18 cellular contexts compared by ENCODE assay signal in the genomic region with DNA sequence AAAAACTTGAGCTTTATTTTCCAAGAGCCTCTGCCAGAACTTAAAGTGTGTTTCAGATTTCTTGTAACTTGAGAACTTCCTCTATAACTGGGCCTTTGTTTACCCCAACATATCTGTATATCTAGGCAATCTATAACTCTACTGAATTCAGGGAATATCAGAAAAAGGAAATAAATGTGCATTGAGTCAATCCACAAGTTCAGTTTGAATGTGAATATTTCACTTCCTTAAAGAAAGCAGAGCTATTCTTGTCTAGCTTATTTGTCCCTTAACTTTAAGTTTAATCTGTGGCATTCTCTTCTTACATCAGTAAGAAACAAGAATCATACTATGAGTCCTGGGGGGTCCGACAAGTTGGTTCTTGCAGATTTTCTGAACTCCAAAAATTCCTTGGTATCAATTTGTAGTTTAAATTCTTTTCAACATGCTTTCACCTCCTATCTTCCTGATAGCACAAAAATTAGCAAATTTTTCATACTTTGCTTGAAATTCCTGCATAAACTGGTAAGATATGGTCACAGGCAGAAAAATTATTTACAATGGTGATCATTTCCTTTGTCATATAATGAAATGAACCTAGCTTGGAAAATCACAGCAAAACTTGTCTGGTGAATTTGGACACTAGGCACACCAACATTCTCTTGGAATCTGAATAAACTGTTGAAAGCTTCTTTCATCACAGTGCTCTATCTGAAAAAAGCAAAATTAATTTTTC. TPM values are rescaled to one million over a fixed set of nuclear protein-coding genes. Genes with fewer than 3 reads are reported as not detected.
DNase-seq lines count a peak whose midpoint lies in the region; ATAC-seq and TF ChIP-seq lines count a peak whose summit lies in the region.
"Had no signal": no experiment of that assay in that cellular context is flagged by ENCODE, and none has a peak within 500 bp of the region (broad histone marks: within the 10 kb centered on the region; RNA-seq: fewer than 3 reads in every experiment).

No MANE protein-coding gene starts in this region.

- ATAC-seq in GM18868 (IDR thresholded peaks at IDR 0.05; ENCODE audit: unreplicated experiment) (peak; percentile 63), GM21717 (IDR thresholded peaks at IDR 0.05; ENCODE audit: unreplicated experiment) (peak; percentile 46), HG03103 (IDR thresholded peaks at IDR 0.05; ENCODE audit: low read depth, unreplicated experiment) (peak; percentile 45), heart left ventricle (no peak), HG03457 (IDR thresholded peaks at IDR 0.05; ENCODE audit: unreplicated experiment) (no peak)
- ATAC-seq: left lung, WTC11 had no signal

- H3K27me3 ChIP-seq in heart left ventricle, result no peaks in the 10 kb centered on the region
- H3K27me3 ChIP-seq: left lung had no signal

- H3K27ac ChIP-seq in heart left ventricle, result no peak overlapping the region
- H3K27ac ChIP-seq: left lung, skin epidermis had no signal

- H3K4me3 ChIP-seq in heart left ventricle, result no peak overlapping the region
- H3K4me3 ChIP-seq: left lung, skin epidermis had no signal

- H3K27me3 Mint-ChIP-seq in dendritic cell treated with granulocyte-macrophage colony-stimulating factor and Interleukin-4, amounts not matched to agents 40 ng/mL and 50 ng/mL, for 4 days, result no peaks in the 10 kb centered on the region
- no peaks in the 10 kb centered on the region for H3K27me3 Mint-ChIP-seq in activated T-cell treated with anti-CD3 and anti-CD28 coated beads, Interleukin-2, amount 50 U/mL, for 24 hours
- H3K27me3 Mint-ChIP-seq: activated naive CD4-positive, alpha-beta T cell treated with anti-CD3 and anti-CD28 coated beads, Interleukin-2, amount 50 U/mL, for 24 hours had no signal

- peak overlapping the region; percentile 80 for H3K27ac Mint-ChIP-seq in dendritic cell treated with granulocyte-macrophage colony-stimulating factor and Interleukin-4, amounts not matched to agents 40 ng/mL and 50 ng/mL, for 4 days
- H3K27ac Mint-ChIP-seq in activated T-cell treated with anti-CD3 and anti-CD28 coated beads, Interleukin-2, amount 50 U/mL, for 24 hours, result no peak overlapping the region
- H3K27ac Mint-ChIP-seq: activated naive CD4-positive, alpha-beta T cell treated with anti-CD3 and anti-CD28 coated beads, Interleukin-2, amount 50 U/mL, for 24 hours; H9; WTC11 had no signal

- intact Hi-C loops in dendritic cell treated with granulocyte-macrophage colony-stimulating factor and Interleukin-4, amounts not matched to agents 40 ng/mL and 50 ng/mL, for 4 days (cut with micrococcal nuclease), result loop anchor here (2.0 kb wide), 1 partner anchor 33 kb away; no protein-coding TSS in a partner anchor
- intact Hi-C loops in heart left ventricle (cut with DNase I), result no loop called here

- 73 to 91% (median 84%) methylated on average over 1 of the region's 1 CpG for WGBS in heart left ventricle, 4 donors

- no peak for TF ChIP-seq POLR2A in heart left ventricle (IDR thresholded peaks at IDR 0.05)

- peaks cover 29% of the 10 kb centered on the region for H3K4me1 Mint-ChIP-seq in dendritic cell treated with granulocyte-macrophage colony-stimulating factor and Interleukin-4, amounts not matched to agents 40 ng/mL and 50 ng/mL, for 4 days (ENCODE audit: low read depth)
- H3K4me1 Mint-ChIP-seq in activated T-cell treated with anti-CD3 and anti-CD28 coated beads, Interleukin-2, amount 50 U/mL, for 24 hours (ENCODE audit: low read depth), result peaks cover 40% of the 10 kb centered on the region
- H3K4me1 Mint-ChIP-seq: WTC11 had no signal

- no peak for DNase-seq in activated T-cell treated with anti-CD3 and anti-CD28 coated beads, Interleukin-2, amount 50 U/mL, for 24 hours
- DNase-seq in heart left ventricle (no peak), AG08395 (ENCODE audit: low spot score) (no peak)
- DNase-seq: H9; IMR-90; left lung; NK-92 treated with Interleukin-12 subunit alpha and Interleukin-12 subunit beta, amount 100 ng/mL, for 24 hours; posterior cingulate gyrus; stimulated activated naive CD8-positive, alpha-beta T cell treated with anti-CD3 and anti-CD28 coated beads, Interleukin-15, Interleukin-2, amounts not matched to agents 100 U/mL and 50 U/mL, for 24 hours; T-helper 1 cell had no signal

- peaks cover 0 to 7% (median 0%) of the 10 kb centered on the region in 12 donors for H3K9me3 ChIP-seq in heart left ventricle
- H3K9me3 ChIP-seq: left lung had no signal

- H3K9me3 Mint-ChIP-seq in dendritic cell treated with granulocyte-macrophage colony-stimulating factor and Interleukin-4, amounts not matched to agents 40 ng/mL and 50 ng/mL, for 4 days, result no peaks in the 10 kb centered on the region
- peaks cover 9% of the 10 kb centered on the region for H3K9me3 Mint-ChIP-seq in activated T-cell treated with anti-CD3 and anti-CD28 coated beads, Interleukin-2, amount 50 U/mL, for 24 hours
- H3K9me3 Mint-ChIP-seq: activated naive CD4-positive, alpha-beta T cell treated with anti-CD3 and anti-CD28 coated beads, Interleukin-2, amount 50 U/mL, for 24 hours; H9; WTC11 had no signal

- no peaks in the 10 kb centered on the region for H3K36me3 ChIP-seq in heart left ventricle
- H3K36me3 ChIP-seq: left lung had no signal

- H3K4me1 ChIP-seq in heart left ventricle, result peaks cover 0 to 20% (median 0%) of the 10 kb centered on the region in 12 donors
- H3K4me1 ChIP-seq: left lung had no signal

- H3K4me3 Mint-ChIP-seq in dendritic cell treated with granulocyte-macrophage colony-stimulating factor and Interleukin-4, amounts not matched to agents 40 ng/mL and 50 ng/mL, for 4 days, result no peak overlapping the region
- H3K4me3 Mint-ChIP-seq in activated T-cell treated with anti-CD3 and anti-CD28 coated beads, Interleukin-2, amount 50 U/mL, for 24 hours, result no peak overlapping the region
- H3K4me3 Mint-ChIP-seq: activated naive CD4-positive, alpha-beta T cell treated with anti-CD3 and anti-CD28 coated beads, Interleukin-2, amount 50 U/mL, for 24 hours; H9; WTC11 had no signal

- no peaks in the 10 kb centered on the region for H3K36me3 Mint-ChIP-seq in dendritic cell treated with granulocyte-macrophage colony-stimulating factor and Interleukin-4, amounts not matched to agents 40 ng/mL and 50 ng/mL, for 4 days (ENCODE audit: low read depth)
- no peaks in the 10 kb centered on the region for H3K36me3 Mint-ChIP-seq in activated T-cell treated with anti-CD3 and anti-CD28 coated beads, Interleukin-2, amount 50 U/mL, for 24 hours (ENCODE audit: low read depth)
- H3K36me3 Mint-ChIP-seq: WTC11 had no signal

- TF ChIP-seq CTCF in heart left ventricle (IDR thresholded peaks at IDR 0.05), result no peak

RNA-seq across cellular contexts. Expression of a gene that starts 19.8 kb away (rescaled TPM):
- 10 to 100 TPM; 20.9 to 52.0 (median 24.6) TPM for total RNA-seq in heart left ventricle
- polyA plus RNA-seq in heart left ventricle, result 1 to 10 TPM; 5.5 to 9.1 TPM

RNA-seq across cellular contexts. Expression of a gene that starts 19.8 kb away (rescaled TPM):
- total RNA-seq in heart left ventricle, result 10 to 100 TPM; 12.8 to 28.4 (median 20.1) TPM
- 10 to 100 TPM in 1 of 2 donors, 1 to 10 TPM in 1; 4.3 to 16.8 TPM for polyA plus RNA-seq in heart left ventricle

Comparison
In these comparisons a context has a peak if more than half of its experiments do, and no peak if none do; other contexts are left out.
1. ATAC-seq: peak in GM18868 (single experiment), GM21717 (single experiment) and HG03103 (single experiment); none in heart left ventricle (0 of 4) and HG03457 (single experiment).